17 cellular contexts compared by ENCODE assay signal in genomic region chr2:161947394-161947793, GRCh38.
"Had no signal": no experiment of that assay in that cellular context is flagged by ENCODE, and none has a peak within 500 bp of the region (broad histone marks: within the 10 kb centered on the region; RNA-seq: fewer than 3 reads in every experiment).

No MANE protein-coding gene starts in this region.

- H3K27ac ChIP-seq: esophagus squamous epithelium, gastrocnemius medialis, heart right ventricle, left ventricle myocardium inferior, thoracic aorta had no signal

- H3K36me3 ChIP-seq: esophagus squamous epithelium, gastrocnemius medialis, heart right ventricle, left ventricle myocardium inferior, thoracic aorta had no signal

- H3K27ac Mint-ChIP-seq: activated naive CD8-positive, alpha-beta T cell treated with anti-CD3 and anti-CD28 coated beads, Interleukin-2, amount 10 ng/mL, durations not matched to agents 7 days and 5 days had no signal

- H3K27me3 Mint-ChIP-seq: stimulated activated naive CD8-positive, alpha-beta T cell treated with anti-CD3 and anti-CD28 coated beads, Interleukin-15, amount 100 ng/mL, for 72 hours; T-cell had no signal

- DNase-seq: activated CD4-positive, alpha-beta T cell treated with anti-CD3 and anti-CD28 coated beads for 4 hours; activated gamma-delta T cell treated with Interleukin-2 at 50 U/mL for 16 hours; activated naive CD8-positive, alpha-beta T cell treated with anti-CD3 and anti-CD28 coated beads, Interleukin-2, amount 10 ng/mL, durations not matched to agents 7 days and 5 days; activated T-cell treated with anti-CD3 and anti-CD28 coated beads, Interleukin-2, amount 50 U/mL, for 1 hour; aorta; esophagus squamous epithelium; gastrocnemius medialis; heart right ventricle; kidney; left ventricle myocardium inferior; mesendoderm; retina; stimulated activated CD4-positive, alpha-beta T cell treated with anti-CD3 and anti-CD28 coated beads, Interleukin-15, amount 100 ng/mL, for 24 hours; stimulated activated CD4-positive, alpha-beta T cell treated with anti-CD3 and anti-CD28 coated beads, Interleukin-4, amount 100 ng/mL, for 24 hours; stimulated activated naive CD8-positive, alpha-beta T cell treated with anti-CD3 and anti-CD28 coated beads, Interleukin-15, amount 100 ng/mL, for 72 hours; T-cell had no signal

- ATAC-seq: gastrocnemius medialis; heart right ventricle; stimulated activated naive CD8-positive, alpha-beta T cell treated with anti-CD3 and anti-CD28 coated beads, Interleukin-15, amount 100 ng/mL, for 72 hours; T-cell had no signal

- H3K27me3 ChIP-seq: esophagus squamous epithelium, gastrocnemius medialis had no signal

- H3K4me1 ChIP-seq: esophagus squamous epithelium, gastrocnemius medialis, heart right ventricle, left ventricle myocardium inferior had no signal

- H3K4me3 ChIP-seq: esophagus squamous epithelium, gastrocnemius medialis, heart right ventricle, left ventricle myocardium inferior, thoracic aorta had no signal

- H3K4me3 Mint-ChIP-seq: activated naive CD8-positive, alpha-beta T cell treated with anti-CD3 and anti-CD28 coated beads, Interleukin-2, amount 10 ng/mL, durations not matched to agents 7 days and 5 days; T-cell had no signal

- H3K9me3 ChIP-seq: esophagus squamous epithelium, gastrocnemius medialis, heart right ventricle, left ventricle myocardium inferior, thoracic aorta had no signal

- H3K36me3 Mint-ChIP-seq: T-cell had no signal

- H3K9me3 Mint-ChIP-seq: activated naive CD8-positive, alpha-beta T cell treated with anti-CD3 and anti-CD28 coated beads, Interleukin-2, amount 10 ng/mL, durations not matched to agents 7 days and 5 days; stimulated activated naive CD8-positive, alpha-beta T cell treated with anti-CD3 and anti-CD28 coated beads, Interleukin-15, amount 100 ng/mL, for 72 hours; T-cell had no signal
